In the genomic region with DNA sequence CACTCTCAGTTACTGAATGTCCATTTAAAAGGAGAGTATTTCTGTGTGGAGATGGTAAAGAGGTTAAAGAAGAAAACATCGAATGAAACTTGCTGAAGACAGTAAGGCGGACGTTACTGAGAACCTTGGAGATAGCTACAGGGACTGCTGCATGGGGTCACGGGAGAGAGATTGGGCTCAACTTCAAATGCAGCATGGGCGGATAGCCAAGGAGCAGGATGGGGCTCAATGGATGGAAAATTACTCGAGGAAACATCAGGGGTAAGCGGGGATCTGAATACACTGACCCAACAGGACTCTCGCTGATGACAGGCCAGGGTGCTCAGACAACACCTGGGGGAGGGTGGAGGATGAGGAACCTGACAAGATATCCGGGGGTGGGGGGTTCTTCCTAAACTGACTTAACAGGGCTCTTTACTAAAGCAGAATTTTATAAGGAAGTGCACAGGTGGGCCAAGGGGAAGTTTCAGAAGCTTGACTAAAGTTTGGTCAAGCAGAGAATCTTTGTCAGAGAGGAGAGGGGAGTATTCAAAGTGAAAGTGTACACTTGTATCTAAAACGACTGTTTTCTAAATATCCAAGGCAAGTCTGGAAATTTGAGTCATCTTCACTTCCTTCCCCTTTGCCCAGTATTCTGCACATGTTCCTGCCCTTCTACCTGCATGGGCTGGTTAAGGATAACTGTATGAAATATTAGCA, we compare ENCODE assay signal across 1 cellular context.
TF ChIP-seq lines count a peak whose summit lies in the region.

No MANE protein-coding gene starts in this region.

TF ChIP-seq in WTC11, 78 proteins besides CTCF, POLR2A, EP300 and RAD21 (continued from another document):
- TF ChIP-seq, protein P1, sequence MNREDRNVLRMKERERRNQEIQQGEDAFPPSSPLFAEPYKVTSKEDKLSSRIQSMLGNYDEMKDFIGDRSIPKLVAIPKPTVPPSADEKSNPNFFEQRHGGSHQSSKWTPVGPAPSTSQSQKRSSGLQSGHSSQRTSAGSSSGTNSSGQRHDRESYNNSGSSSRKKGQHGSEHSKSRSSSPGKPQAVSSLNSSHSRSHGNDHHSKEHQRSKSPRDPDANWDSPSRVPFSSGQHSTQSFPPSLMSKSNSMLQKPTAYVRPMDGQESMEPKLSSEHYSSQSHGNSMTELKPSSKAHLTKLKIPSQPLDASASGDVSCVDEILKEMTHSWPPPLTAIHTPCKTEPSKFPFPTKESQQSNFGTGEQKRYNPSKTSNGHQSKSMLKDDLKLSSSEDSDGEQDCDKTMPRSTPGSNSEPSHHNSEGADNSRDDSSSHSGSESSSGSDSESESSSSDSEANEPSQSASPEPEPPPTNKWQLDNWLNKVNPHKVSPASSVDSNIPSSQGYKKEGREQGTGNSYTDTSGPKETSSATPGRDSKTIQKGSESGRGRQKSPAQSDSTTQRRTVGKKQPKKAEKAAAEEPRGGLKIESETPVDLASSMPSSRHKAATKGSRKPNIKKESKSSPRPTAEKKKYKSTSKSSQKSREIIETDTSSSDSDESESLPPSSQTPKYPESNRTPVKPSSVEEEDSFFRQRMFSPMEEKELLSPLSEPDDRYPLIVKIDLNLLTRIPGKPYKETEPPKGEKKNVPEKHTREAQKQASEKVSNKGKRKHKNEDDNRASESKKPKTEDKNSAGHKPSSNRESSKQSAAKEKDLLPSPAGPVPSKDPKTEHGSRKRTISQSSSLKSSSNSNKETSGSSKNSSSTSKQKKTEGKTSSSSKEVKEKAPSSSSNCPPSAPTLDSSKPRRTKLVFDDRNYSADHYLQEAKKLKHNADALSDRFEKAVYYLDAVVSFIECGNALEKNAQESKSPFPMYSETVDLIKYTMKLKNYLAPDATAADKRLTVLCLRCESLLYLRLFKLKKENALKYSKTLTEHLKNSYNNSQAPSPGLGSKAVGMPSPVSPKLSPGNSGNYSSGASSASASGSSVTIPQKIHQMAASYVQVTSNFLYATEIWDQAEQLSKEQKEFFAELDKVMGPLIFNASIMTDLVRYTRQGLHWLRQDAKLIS (CRISPR knock-in tag; IDR thresholded peaks at IDR 0.05; ENCODE audit: borderline replicate concordance), result no peak
- TF ChIP-seq, protein P2, sequence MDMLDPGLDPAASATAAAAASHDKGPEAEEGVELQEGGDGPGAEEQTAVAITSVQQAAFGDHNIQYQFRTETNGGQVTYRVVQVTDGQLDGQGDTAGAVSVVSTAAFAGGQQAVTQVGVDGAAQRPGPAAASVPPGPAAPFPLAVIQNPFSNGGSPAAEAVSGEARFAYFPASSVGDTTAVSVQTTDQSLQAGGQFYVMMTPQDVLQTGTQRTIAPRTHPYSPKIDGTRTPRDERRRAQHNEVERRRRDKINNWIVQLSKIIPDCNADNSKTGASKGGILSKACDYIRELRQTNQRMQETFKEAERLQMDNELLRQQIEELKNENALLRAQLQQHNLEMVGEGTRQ (CRISPR knock-in tag; IDR thresholded peaks at IDR 0.05), result no peak
- TF ChIP-seq, protein P3, sequence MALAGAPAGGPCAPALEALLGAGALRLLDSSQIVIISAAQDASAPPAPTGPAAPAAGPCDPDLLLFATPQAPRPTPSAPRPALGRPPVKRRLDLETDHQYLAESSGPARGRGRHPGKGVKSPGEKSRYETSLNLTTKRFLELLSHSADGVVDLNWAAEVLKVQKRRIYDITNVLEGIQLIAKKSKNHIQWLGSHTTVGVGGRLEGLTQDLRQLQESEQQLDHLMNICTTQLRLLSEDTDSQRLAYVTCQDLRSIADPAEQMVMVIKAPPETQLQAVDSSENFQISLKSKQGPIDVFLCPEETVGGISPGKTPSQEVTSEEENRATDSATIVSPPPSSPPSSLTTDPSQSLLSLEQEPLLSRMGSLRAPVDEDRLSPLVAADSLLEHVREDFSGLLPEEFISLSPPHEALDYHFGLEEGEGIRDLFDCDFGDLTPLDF (CRISPR knock-in tag; IDR thresholded peaks at IDR 0.05), result no peak
- TF ChIP-seq SP1 (CRISPR knock-in tag; conservative IDR thresholded peaks at IDR 0.05) (no peak), IRF2 (CRISPR knock-in tag; IDR thresholded peaks at IDR 0.05; ENCODE audit: borderline replicate concordance, low read depth) (no peak), OVOL2 (CRISPR knock-in tag; IDR thresholded peaks at IDR 0.05; ENCODE audit: borderline replicate concordance) (no peak), NR2C2 (CRISPR knock-in tag; IDR thresholded peaks at IDR 0.05) (no peak), TEAD1 (CRISPR knock-in tag; IDR thresholded peaks at IDR 0.05) (no peak), MXD4 (CRISPR knock-in tag; IDR thresholded peaks at IDR 0.05; ENCODE audit: borderline replicate concordance) (no peak), CREM (CRISPR knock-in tag; IDR thresholded peaks at IDR 0.05) (no peak)
- TF ChIP-seq, protein P4, sequence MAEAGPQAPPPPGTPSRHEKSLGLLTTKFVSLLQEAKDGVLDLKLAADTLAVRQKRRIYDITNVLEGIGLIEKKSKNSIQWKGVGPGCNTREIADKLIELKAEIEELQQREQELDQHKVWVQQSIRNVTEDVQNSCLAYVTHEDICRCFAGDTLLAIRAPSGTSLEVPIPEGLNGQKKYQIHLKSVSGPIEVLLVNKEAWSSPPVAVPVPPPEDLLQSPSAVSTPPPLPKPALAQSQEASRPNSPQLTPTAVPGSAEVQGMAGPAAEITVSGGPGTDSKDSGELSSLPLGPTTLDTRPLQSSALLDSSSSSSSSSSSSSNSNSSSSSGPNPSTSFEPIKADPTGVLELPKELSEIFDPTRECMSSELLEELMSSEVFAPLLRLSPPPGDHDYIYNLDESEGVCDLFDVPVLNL (CRISPR knock-in tag; IDR thresholded peaks at IDR 0.05; ENCODE audit: borderline replicate concordance, low read depth), result no peak
- TF ChIP-seq, protein P5, sequence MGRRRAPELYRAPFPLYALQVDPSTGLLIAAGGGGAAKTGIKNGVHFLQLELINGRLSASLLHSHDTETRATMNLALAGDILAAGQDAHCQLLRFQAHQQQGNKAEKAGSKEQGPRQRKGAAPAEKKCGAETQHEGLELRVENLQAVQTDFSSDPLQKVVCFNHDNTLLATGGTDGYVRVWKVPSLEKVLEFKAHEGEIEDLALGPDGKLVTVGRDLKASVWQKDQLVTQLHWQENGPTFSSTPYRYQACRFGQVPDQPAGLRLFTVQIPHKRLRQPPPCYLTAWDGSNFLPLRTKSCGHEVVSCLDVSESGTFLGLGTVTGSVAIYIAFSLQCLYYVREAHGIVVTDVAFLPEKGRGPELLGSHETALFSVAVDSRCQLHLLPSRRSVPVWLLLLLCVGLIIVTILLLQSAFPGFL (CRISPR knock-in tag; IDR thresholded peaks at IDR 0.05; ENCODE audit: borderline replicate concordance), result no peak
- TF ChIP-seq, protein P6, sequence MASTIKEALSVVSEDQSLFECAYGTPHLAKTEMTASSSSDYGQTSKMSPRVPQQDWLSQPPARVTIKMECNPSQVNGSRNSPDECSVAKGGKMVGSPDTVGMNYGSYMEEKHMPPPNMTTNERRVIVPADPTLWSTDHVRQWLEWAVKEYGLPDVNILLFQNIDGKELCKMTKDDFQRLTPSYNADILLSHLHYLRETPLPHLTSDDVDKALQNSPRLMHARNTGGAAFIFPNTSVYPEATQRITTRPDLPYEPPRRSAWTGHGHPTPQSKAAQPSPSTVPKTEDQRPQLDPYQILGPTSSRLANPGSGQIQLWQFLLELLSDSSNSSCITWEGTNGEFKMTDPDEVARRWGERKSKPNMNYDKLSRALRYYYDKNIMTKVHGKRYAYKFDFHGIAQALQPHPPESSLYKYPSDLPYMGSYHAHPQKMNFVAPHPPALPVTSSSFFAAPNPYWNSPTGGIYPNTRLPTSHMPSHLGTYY (CRISPR knock-in tag; IDR thresholded peaks at IDR 0.05), result no peak
TF ChIP-seq in WTC11: peak in this region for 0.
